1 cellular context compared by ENCODE assay signal in the genomic region with DNA sequence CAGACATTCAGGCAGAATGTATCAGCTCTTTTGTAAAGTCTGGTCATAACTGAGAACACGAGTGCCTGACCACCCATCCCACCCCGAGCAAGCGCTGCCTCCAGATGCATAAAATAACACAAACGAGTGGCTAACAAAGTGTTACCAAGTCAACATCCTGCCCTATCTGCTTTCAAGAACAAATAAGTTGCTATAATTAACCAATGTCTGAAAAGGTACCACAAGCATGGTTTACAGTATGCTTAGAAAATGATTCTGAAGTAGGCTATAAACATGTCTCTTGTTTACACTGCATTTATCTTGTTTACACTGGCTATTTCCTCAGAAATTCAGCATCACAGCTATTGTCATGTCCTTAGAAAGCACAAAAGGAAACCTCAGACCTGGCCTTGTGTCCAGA.
TF ChIP-seq lines count a peak whose summit lies in the region.

No MANE protein-coding gene starts in this region.

TF ChIP-seq in HepG2, 621 proteins besides CTCF, POLR2A, EP300 and RAD21 (continued from another document and continues in another):
- TF ChIP-seq PITX1 (CRISPR knock-in tag; IDR thresholded peaks at IDR 0.05) (peak; percentile 89), NFKB2 (CRISPR knock-in tag; IDR thresholded peaks at IDR 0.05; ENCODE audit: borderline replicate concordance) (no peak), SALL1 (CRISPR knock-in tag; IDR thresholded peaks at IDR 0.05) (peak; percentile 22; the same call in 1 of the 2 replicates), ATRX (CRISPR knock-in tag; IDR thresholded peaks at IDR 0.05; ENCODE audit: borderline replicate concordance) (no peak), MEIS1 (CRISPR knock-in tag; IDR thresholded peaks at IDR 0.05; ENCODE audit: borderline replicate concordance) (no peak), IRF2 (CRISPR knock-in tag; IDR thresholded peaks at IDR 0.05) (0 out of 2 replicates have a peak, but pooled peaks have one; percentile 36), MEF2D (CRISPR knock-in tag; IDR thresholded peaks at IDR 0.05) (peak; percentile 69; the same call in 1 of the 2 replicates), ARNT2 (CRISPR knock-in tag; IDR thresholded peaks at IDR 0.05; ENCODE audit: low read depth) (no peak), ZNF773 (CRISPR knock-in tag; IDR thresholded peaks at IDR 0.05; ENCODE audit: borderline replicate concordance) (no peak), ZNF567 (CRISPR knock-in tag; IDR thresholded peaks at IDR 0.05; ENCODE audit: borderline replicate concordance) (no peak), GATAD2A (CRISPR knock-in tag; IDR thresholded peaks at IDR 0.05) (peak; percentile 83), TAF15 (IDR thresholded peaks at IDR 0.05; ENCODE audit: low read depth, low read length, poor library complexity, severe bottlenecking) (no peak), ZNF772 (CRISPR knock-in tag; IDR thresholded peaks at IDR 0.05) (no peak), KLF15 (CRISPR knock-in tag; IDR thresholded peaks at IDR 0.05; ENCODE audit: borderline replicate concordance) (no peak), RBM39 (IDR thresholded peaks at IDR 0.05; ENCODE audit: low read depth, low read length, poor library complexity, severe bottlenecking) (no peak), FOXK2 (IDR thresholded peaks at IDR 0.05) (peak; percentile 71; the same call in 1 of the 2 replicates), HNF4A (CRISPR knock-in tag; IDR thresholded peaks at IDR 0.05) (peak; percentile 52), ZMYM3 (CRISPR knock-in tag; IDR thresholded peaks at IDR 0.05) (no peak), RBAK (CRISPR knock-in tag; IDR thresholded peaks at IDR 0.05) (no peak), MED1 (CRISPR knock-in tag; IDR thresholded peaks at IDR 0.05) (peak; percentile 70), CCDC6 (CRISPR knock-in tag; IDR thresholded peaks at IDR 0.05) (0 out of 2 replicates have a peak, but pooled peaks have one; percentile 47), TCF7 (IDR thresholded peaks at IDR 0.05; ENCODE audit: low read depth) (peak; percentile 46; the same call in 1 of the 2 replicates), WIZ (CRISPR knock-in tag; IDR thresholded peaks at IDR 0.05) (no peak), DPF2 (CRISPR knock-in tag; IDR thresholded peaks at IDR 0.05; ENCODE audit: borderline replicate concordance, low read depth) (no peak), NRL (CRISPR knock-in tag; IDR thresholded peaks at IDR 0.05; ENCODE audit: borderline replicate concordance) (no peak), SIX1 (CRISPR knock-in tag; IDR thresholded peaks at IDR 0.05; ENCODE audit: borderline replicate concordance) (peak; percentile 74; the same call in 1 of the 2 replicates), ARID2 (CRISPR knock-in tag; IDR thresholded peaks at IDR 0.05; ENCODE audit: borderline replicate concordance) (no peak), ZNF672 (CRISPR knock-in tag; IDR thresholded peaks at IDR 0.05) (no peak), ZNF468 (CRISPR knock-in tag; IDR thresholded peaks at IDR 0.05) (no peak)
- TF ChIP-seq, protein P1, sequence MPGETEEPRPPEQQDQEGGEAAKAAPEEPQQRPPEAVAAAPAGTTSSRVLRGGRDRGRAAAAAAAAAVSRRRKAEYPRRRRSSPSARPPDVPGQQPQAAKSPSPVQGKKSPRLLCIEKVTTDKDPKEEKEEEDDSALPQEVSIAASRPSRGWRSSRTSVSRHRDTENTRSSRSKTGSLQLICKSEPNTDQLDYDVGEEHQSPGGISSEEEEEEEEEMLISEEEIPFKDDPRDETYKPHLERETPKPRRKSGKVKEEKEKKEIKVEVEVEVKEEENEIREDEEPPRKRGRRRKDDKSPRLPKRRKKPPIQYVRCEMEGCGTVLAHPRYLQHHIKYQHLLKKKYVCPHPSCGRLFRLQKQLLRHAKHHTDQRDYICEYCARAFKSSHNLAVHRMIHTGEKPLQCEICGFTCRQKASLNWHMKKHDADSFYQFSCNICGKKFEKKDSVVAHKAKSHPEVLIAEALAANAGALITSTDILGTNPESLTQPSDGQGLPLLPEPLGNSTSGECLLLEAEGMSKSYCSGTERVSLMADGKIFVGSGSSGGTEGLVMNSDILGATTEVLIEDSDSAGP (CRISPR knock-in tag; IDR thresholded peaks at IDR 0.05; ENCODE audit: borderline replicate concordance), result no peak
- TF ChIP-seq, protein P2, sequence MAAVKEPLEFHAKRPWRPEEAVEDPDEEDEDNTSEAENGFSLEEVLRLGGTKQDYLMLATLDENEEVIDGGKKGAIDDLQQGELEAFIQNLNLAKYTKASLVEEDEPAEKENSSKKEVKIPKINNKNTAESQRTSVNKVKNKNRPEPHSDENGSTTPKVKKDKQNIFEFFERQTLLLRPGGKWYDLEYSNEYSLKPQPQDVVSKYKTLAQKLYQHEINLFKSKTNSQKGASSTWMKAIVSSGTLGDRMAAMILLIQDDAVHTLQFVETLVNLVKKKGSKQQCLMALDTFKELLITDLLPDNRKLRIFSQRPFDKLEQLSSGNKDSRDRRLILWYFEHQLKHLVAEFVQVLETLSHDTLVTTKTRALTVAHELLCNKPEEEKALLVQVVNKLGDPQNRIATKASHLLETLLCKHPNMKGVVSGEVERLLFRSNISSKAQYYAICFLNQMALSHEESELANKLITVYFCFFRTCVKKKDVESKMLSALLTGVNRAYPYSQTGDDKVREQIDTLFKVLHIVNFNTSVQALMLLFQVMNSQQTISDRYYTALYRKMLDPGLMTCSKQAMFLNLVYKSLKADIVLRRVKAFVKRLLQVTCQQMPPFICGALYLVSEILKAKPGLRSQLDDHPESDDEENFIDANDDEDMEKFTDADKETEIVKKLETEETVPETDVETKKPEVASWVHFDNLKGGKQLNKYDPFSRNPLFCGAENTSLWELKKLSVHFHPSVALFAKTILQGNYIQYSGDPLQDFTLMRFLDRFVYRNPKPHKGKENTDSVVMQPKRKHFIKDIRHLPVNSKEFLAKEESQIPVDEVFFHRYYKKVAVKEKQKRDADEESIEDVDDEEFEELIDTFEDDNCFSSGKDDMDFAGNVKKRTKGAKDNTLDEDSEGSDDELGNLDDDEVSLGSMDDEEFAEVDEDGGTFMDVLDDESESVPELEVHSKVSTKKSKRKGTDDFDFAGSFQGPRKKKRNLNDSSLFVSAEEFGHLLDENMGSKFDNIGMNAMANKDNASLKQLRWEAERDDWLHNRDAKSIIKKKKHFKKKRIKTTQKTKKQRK (IDR thresholded peaks at IDR 0.05; ENCODE audit: low read length), result no peak
- TF ChIP-seq, protein P3, sequence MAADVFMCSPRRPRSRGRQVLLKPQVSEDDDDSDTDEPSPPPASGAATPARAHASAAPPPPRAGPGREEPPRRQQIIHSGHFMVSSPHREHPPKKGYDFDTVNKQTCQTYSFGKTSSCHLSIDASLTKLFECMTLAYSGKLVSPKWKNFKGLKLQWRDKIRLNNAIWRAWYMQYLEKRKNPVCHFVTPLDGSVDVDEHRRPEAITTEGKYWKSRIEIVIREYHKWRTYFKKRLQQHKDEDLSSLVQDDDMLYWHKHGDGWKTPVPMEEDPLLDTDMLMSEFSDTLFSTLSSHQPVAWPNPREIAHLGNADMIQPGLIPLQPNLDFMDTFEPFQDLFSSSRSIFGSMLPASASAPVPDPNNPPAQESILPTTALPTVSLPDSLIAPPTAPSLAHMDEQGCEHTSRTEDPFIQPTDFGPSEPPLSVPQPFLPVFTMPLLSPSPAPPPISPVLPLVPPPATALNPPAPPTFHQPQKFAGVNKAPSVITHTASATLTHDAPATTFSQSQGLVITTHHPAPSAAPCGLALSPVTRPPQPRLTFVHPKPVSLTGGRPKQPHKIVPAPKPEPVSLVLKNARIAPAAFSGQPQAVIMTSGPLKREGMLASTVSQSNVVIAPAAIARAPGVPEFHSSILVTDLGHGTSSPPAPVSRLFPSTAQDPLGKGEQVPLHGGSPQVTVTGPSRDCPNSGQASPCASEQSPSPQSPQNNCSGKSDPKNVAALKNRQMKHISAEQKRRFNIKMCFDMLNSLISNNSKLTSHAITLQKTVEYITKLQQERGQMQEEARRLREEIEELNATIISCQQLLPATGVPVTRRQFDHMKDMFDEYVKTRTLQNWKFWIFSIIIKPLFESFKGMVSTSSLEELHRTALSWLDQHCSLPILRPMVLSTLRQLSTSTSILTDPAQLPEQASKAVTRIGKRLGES (CRISPR knock-in tag; IDR thresholded peaks at IDR 0.05; ENCODE audit: borderline replicate concordance), result no peak
- TF ChIP-seq, protein P4, sequence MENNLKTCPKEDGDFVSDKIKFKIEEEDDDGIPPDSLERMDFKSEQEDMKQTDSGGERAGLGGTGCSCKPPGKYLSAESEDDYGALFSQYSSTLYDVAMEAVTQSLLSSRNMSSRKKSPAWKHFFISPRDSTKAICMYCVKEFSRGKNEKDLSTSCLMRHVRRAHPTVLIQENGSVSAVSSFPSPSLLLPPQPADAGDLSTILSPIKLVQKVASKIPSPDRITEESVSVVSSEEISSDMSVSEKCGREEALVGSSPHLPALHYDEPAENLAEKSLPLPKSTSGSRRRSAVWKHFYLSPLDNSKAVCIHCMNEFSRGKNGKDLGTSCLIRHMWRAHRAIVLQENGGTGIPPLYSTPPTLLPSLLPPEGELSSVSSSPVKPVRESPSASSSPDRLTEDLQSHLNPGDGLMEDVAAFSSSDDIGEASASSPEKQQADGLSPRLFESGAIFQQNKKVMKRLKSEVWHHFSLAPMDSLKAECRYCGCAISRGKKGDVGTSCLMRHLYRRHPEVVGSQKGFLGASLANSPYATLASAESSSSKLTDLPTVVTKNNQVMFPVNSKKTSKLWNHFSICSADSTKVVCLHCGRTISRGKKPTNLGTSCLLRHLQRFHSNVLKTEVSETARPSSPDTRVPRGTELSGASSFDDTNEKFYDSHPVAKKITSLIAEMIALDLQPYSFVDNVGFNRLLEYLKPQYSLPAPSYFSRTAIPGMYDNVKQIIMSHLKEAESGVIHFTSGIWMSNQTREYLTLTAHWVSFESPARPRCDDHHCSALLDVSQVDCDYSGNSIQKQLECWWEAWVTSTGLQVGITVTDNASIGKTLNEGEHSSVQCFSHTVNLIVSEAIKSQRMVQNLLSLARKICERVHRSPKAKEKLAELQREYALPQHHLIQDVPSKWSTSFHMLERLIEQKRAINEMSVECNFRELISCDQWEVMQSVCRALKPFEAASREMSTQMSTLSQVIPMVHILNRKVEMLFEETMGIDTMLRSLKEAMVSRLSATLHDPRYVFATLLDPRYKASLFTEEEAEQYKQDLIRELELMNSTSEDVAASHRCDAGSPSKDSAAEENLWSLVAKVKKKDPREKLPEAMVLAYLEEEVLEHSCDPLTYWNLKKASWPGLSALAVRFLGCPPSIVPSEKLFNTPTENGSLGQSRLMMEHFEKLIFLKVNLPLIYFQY (CRISPR knock-in tag; IDR thresholded peaks at IDR 0.05; ENCODE audit: borderline replicate concordance), result no peak
- TF ChIP-seq, protein P5, sequence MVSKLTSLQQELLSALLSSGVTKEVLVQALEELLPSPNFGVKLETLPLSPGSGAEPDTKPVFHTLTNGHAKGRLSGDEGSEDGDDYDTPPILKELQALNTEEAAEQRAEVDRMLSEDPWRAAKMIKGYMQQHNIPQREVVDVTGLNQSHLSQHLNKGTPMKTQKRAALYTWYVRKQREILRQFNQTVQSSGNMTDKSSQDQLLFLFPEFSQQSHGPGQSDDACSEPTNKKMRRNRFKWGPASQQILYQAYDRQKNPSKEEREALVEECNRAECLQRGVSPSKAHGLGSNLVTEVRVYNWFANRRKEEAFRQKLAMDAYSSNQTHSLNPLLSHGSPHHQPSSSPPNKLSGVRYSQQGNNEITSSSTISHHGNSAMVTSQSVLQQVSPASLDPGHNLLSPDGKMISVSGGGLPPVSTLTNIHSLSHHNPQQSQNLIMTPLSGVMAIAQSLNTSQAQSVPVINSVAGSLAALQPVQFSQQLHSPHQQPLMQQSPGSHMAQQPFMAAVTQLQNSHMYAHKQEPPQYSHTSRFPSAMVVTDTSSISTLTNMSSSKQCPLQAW (CRISPR knock-in tag; IDR thresholded peaks at IDR 0.05), result no peak
- TF ChIP-seq, protein P6, sequence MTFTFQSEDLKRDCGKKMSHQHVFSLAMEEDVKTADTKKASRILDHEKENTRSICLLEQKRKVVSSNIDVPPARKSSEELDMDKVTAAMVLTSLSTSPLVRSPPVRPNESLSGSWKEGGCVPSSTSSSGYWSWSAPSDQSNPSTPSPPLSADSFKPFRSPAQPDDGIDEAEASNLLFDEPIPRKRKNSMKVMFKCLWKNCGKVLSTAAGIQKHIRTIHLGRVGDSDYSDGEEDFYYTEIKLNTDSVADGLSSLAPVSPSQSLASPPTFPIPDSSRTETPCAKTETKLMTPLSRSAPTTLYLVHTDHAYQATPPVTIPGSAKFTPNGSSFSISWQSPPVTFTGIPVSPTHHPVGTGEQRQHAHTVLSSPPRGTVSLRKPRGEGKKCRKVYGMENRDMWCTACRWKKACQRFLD (CRISPR knock-in tag; IDR thresholded peaks at IDR 0.05; ENCODE audit: borderline replicate concordance), result no peak
- TF ChIP-seq, protein P7, sequence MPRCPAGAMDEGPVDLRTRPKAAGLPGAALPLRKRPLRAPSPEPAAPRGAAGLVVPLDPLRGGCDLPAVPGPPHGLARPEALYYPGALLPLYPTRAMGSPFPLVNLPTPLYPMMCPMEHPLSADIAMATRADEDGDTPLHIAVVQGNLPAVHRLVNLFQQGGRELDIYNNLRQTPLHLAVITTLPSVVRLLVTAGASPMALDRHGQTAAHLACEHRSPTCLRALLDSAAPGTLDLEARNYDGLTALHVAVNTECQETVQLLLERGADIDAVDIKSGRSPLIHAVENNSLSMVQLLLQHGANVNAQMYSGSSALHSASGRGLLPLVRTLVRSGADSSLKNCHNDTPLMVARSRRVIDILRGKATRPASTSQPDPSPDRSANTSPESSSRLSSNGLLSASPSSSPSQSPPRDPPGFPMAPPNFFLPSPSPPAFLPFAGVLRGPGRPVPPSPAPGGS (CRISPR knock-in tag; IDR thresholded peaks at IDR 0.05), result no peak
- TF ChIP-seq, protein P8, sequence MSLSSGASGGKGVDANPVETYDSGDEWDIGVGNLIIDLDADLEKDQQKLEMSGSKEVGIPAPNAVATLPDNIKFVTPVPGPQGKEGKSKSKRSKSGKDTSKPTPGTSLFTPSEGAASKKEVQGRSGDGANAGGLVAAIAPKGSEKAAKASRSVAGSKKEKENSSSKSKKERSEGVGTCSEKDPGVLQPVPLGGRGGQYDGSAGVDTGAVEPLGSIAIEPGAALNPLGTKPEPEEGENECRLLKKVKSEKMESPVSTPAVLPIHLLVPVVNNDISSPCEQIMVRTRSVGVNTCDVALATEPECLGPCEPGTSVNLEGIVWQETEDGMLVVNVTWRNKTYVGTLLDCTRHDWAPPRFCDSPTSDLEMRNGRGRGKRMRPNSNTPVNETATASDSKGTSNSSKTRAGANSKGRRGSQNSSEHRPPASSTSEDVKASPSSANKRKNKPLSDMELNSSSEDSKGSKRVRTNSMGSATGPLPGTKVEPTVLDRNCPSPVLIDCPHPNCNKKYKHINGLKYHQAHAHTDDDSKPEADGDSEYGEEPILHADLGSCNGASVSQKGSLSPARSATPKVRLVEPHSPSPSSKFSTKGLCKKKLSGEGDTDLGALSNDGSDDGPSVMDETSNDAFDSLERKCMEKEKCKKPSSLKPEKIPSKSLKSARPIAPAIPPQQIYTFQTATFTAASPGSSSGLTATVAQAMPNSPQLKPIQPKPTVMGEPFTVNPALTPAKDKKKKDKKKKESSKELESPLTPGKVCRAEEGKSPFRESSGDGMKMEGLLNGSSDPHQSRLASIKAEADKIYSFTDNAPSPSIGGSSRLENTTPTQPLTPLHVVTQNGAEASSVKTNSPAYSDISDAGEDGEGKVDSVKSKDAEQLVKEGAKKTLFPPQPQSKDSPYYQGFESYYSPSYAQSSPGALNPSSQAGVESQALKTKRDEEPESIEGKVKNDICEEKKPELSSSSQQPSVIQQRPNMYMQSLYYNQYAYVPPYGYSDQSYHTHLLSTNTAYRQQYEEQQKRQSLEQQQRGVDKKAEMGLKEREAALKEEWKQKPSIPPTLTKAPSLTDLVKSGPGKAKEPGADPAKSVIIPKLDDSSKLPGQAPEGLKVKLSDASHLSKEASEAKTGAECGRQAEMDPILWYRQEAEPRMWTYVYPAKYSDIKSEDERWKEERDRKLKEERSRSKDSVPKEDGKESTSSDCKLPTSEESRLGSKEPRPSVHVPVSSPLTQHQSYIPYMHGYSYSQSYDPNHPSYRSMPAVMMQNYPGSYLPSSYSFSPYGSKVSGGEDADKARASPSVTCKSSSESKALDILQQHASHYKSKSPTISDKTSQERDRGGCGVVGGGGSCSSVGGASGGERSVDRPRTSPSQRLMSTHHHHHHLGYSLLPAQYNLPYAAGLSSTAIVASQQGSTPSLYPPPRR (CRISPR knock-in tag; IDR thresholded peaks at IDR 0.05; ENCODE audit: borderline replicate concordance), result peak; percentile 96
